24 cellular contexts compared by ENCODE assay signal in genomic region chr6:157217198-157217893, GRCh38.
DNase-seq lines count a peak whose midpoint lies in the region; ATAC-seq, FAIRE-seq and TF ChIP-seq lines count a peak whose summit lies in the region.
"Had no signal": no experiment of that assay in that cellular context is flagged by ENCODE, and none has a peak within 500 bp of the region (broad histone marks: within the 10 kb centered on the region; RNA-seq: fewer than 3 reads in every experiment).

No MANE protein-coding gene starts in this region.

- H3K27me3 Mint-ChIP-seq in activated CD4-positive, alpha-beta memory T cell treated with anti-CD3 and anti-CD28 coated beads, Interleukin-2, amount 10 ng/mL, durations not matched to agents 7 days and 5 days, result no peaks in the 10 kb centered on the region
- no peaks in the 10 kb centered on the region for H3K27me3 Mint-ChIP-seq in activated CD4-positive, alpha-beta memory T cell treated with anti-CD3 and anti-CD28 coated beads for 36 hours
- peaks cover 8% of the 10 kb centered on the region for H3K27me3 Mint-ChIP-seq in neural progenitor cell (ENCODE audit: insufficient read depth, low read depth)
- H3K27me3 Mint-ChIP-seq: B cell had no signal

- H3K36me3 ChIP-seq in HepG2 (replicated peaks in 1 of 2; ENCODE audit: control insufficient read depth in 1 of 2, insufficient read depth in 2 of 2, low read length in 2 of 2), result no peaks in the 10 kb centered on the region
- H3K36me3 ChIP-seq in right lobe of liver, result no peaks in the 10 kb centered on the region
- no peaks in the 10 kb centered on the region for H3K36me3 ChIP-seq in neural progenitor cell

- TF ChIP-seq CTCF in HepG2 (CRISPR knock-in tag; IDR thresholded peaks at IDR 0.05) (no peak), right lobe of liver (IDR thresholded peaks at IDR 0.05) (no peak), neural progenitor cell (IDR thresholded peaks at IDR 0.05) (no peak)

- H3K4me1 ChIP-seq in HepG2 (ENCODE audit: insufficient read depth, low read length), result peaks cover 23% of the 10 kb centered on the region
- H3K4me1 ChIP-seq in right lobe of liver, result no peaks in the 10 kb centered on the region
- H3K4me1 ChIP-seq in neural progenitor cell, result no peaks in the 10 kb centered on the region

- H3K27me3 ChIP-seq in HepG2 (ENCODE audit: control insufficient read depth in 1 of 2, insufficient read depth in 2 of 2, low read length in 2 of 2), result peaks cover 1 to 27% of the 10 kb centered on the region in 2 experiments; a peak in 3 of 5 replicates
- no peaks in the 10 kb centered on the region for H3K27me3 ChIP-seq in right lobe of liver
- no peaks in the 10 kb centered on the region for H3K27me3 ChIP-seq in neural progenitor cell

- no peak overlapping the region for H3K4me3 Mint-ChIP-seq in activated CD4-positive, alpha-beta memory T cell treated with anti-CD3 and anti-CD28 coated beads, Interleukin-2, amount 10 ng/mL, durations not matched to agents 7 days and 5 days
- H3K4me3 Mint-ChIP-seq in activated CD4-positive, alpha-beta memory T cell treated with anti-CD3 and anti-CD28 coated beads for 36 hours, result no peak overlapping the region
- H3K4me3 Mint-ChIP-seq in neural progenitor cell, result no peak overlapping the region
- H3K4me3 Mint-ChIP-seq: B cell; CD8-positive, alpha-beta T cell had no signal

- TF ChIP-seq POLR2A in HepG2 (IDR thresholded peaks at IDR 0.05; ENCODE audit: insufficient read depth in 1 of 2, low read depth in 2 of 2, low read length in 2 of 2) (no peak), right lobe of liver (IDR thresholded peaks at IDR 0.05) (no peak)

- CTCF ChIA-PET in activated CD4-positive, alpha-beta memory T cell treated with anti-CD3 and anti-CD28 coated beads, Interleukin-2, amount 10 ng/mL, durations not matched to agents 7 days and 5 days (lab: Charles Lee), result no interaction called here
- CTCF ChIA-PET in activated CD4-positive, alpha-beta memory T cell treated with anti-CD3 and anti-CD28 coated beads for 36 hours (lab: Charles Lee), result no interaction called here
- CTCF ChIA-PET in HepG2 (lab: Yijun Ruan, JAX; ENCODE audit: low intra/inter-chr PET ratio, low total read pairs), result no interaction called here

- ATAC-seq in HepG2 (peak; percentile 1; the same call in 2 of the 3 replicates), right lobe of liver (no peak)
- ATAC-seq: CD8-positive, alpha-beta T cell had no signal

- H2AFZ ChIP-seq in HepG2 (ENCODE audit: low read length) (no peak overlapping the region), neural progenitor cell (replicated peaks) (no peak overlapping the region)
- H2AFZ ChIP-seq: GM23248 had no signal

- no peaks in the 10 kb centered on the region for H3K9me3 Mint-ChIP-seq in activated CD4-positive, alpha-beta memory T cell treated with anti-CD3 and anti-CD28 coated beads, Interleukin-2, amount 10 ng/mL, durations not matched to agents 7 days and 5 days
- H3K9me3 Mint-ChIP-seq in activated CD4-positive, alpha-beta memory T cell treated with anti-CD3 and anti-CD28 coated beads for 36 hours, result no peaks in the 10 kb centered on the region
- no peaks in the 10 kb centered on the region for H3K9me3 Mint-ChIP-seq in neural progenitor cell
- H3K9me3 Mint-ChIP-seq: CD8-positive, alpha-beta T cell had no signal

- POLR2A ChIA-PET in activated CD4-positive, alpha-beta memory T cell treated with anti-CD3 and anti-CD28 coated beads, Interleukin-2, amount 10 ng/mL, durations not matched to agents 7 days and 5 days (lab: Charles Lee), result no interaction called here
- POLR2A ChIA-PET in activated CD4-positive, alpha-beta memory T cell treated with anti-CD3 and anti-CD28 coated beads for 36 hours (lab: Charles Lee), result no interaction called here
- POLR2A ChIA-PET in HepG2 (lab: Yijun Ruan, JAX), result no interaction called here

- H3K9ac ChIP-seq in HepG2 (ENCODE audit: insufficient read depth, low read depth, low read length) (no peak overlapping the region), neural progenitor cell (no peak overlapping the region)
- H3K9ac ChIP-seq: GM23248 had no signal

- H3K79me2 ChIP-seq in HepG2 (ENCODE audit: insufficient read depth, low read length), result no peaks in the 10 kb centered on the region
- no peaks in the 10 kb centered on the region for H3K79me2 ChIP-seq in neural progenitor cell (ENCODE audit: low read depth)

- no peak overlapping the region for H3K27ac ChIP-seq in HepG2 (ENCODE audit: extremely low read length, insufficient read depth, low read length)
- no peak overlapping the region for H3K27ac ChIP-seq in right lobe of liver
- H3K27ac ChIP-seq in neural progenitor cell, result no peak overlapping the region
- H3K27ac ChIP-seq: 22Rv1, C4-2B, GM23248 had no signal

- DNase-seq in activated CD4-positive, alpha-beta memory T cell treated with anti-CD3 and anti-CD28 coated beads, Interleukin-2, amount 10 ng/mL, durations not matched to agents 7 days and 5 days, result peak; percentile 14
- no peak for DNase-seq in activated CD4-positive, alpha-beta memory T cell treated with anti-CD3 and anti-CD28 coated beads for 36 hours
- DNase-seq in HepG2 (ENCODE audit: low spot score) (no peak), right lobe of liver (no peak), neural progenitor cell (ENCODE audit: low spot score) (no peak), NCI-H1694 treated with DMSO at 0.1 percent for 48 hours (lab: John Stamatoyannopoulos, UW) (no peak), HuH-7 (ENCODE audit: low spot score) (no peak)
- DNase-seq in NK-92 treated with Interleukin-12 subunit alpha and Interleukin-12 subunit beta, amount 100 ng/mL, for 24 hours (lab: John Stamatoyannopoulos, UW), result no peak
- DNase-seq: Caco-2; CD8-positive, alpha-beta T cell; GM23248; IMR-90; KG1; MM.1S; NCI-H2029 treated with DMSO at 0.1 percent for 48 hours; NCI-H2227 treated with DMSO at 0.1 percent for 48 hours; NCI-H526 treated with DMSO at 0.1 percent for 48 hours; RPMI8226; SHP77 treated with DMSO at 0.1 percent for 48 hours had no signal

- peaks cover 22% of the 10 kb centered on the region for H3K4me1 Mint-ChIP-seq in activated CD4-positive, alpha-beta memory T cell treated with anti-CD3 and anti-CD28 coated beads, Interleukin-2, amount 10 ng/mL, durations not matched to agents 7 days and 5 days
- peaks cover 19% of the 10 kb centered on the region for H3K4me1 Mint-ChIP-seq in activated CD4-positive, alpha-beta memory T cell treated with anti-CD3 and anti-CD28 coated beads for 36 hours (ENCODE audit: low read depth)
- H3K4me1 Mint-ChIP-seq in neural progenitor cell, result peaks cover 7% of the 10 kb centered on the region

- TF ChIP-seq EP300 in HepG2 (IDR thresholded peaks at IDR 0.05; ENCODE audit: low read depth in 2 of 2, low read length in 2 of 2) (no peak), HepG2 (CRISPR knock-in tag; IDR thresholded peaks at IDR 0.05; ENCODE audit: borderline replicate concordance) (no peak)

- no peaks in the 10 kb centered on the region for H3F3A ChIP-seq in neural progenitor cell (ENCODE audit: low read depth)

- no peak overlapping the region for H3K27ac Mint-ChIP-seq in activated CD4-positive, alpha-beta memory T cell treated with anti-CD3 and anti-CD28 coated beads, Interleukin-2, amount 10 ng/mL, durations not matched to agents 7 days and 5 days
- no peak overlapping the region for H3K27ac Mint-ChIP-seq in activated CD4-positive, alpha-beta memory T cell treated with anti-CD3 and anti-CD28 coated beads for 36 hours
- peak overlapping the region; percentile 58 for H3K27ac Mint-ChIP-seq in neural progenitor cell
- H3K27ac Mint-ChIP-seq: B cell; CD8-positive, alpha-beta T cell had no signal

- no peak overlapping the region for H3K4me3 ChIP-seq in HepG2 (replicated peaks in 1 of 3; ENCODE audit: insufficient read depth in 1 of 3, low read depth in 2 of 3, low read length in 3 of 3)
- H3K4me3 ChIP-seq in right lobe of liver, result no peak overlapping the region
- no peak overlapping the region for H3K4me3 ChIP-seq in neural progenitor cell
- H3K4me3 ChIP-seq: GM23248 had no signal

- no peak for FAIRE-seq in HepG2 (lab: Jason Lieb, UNC)
- FAIRE-seq: G401.6, HTR-8/SVneo had no signal

- H4K20me1 ChIP-seq in HepG2 (ENCODE audit: insufficient read depth, low read length) (no peaks in the 10 kb centered on the region), neural progenitor cell (ENCODE audit: low read depth) (no peaks in the 10 kb centered on the region)

- WGBS in HepG2 (ENCODE audit: low lambda C conversion rate), result 58% methylated on average over 20 of the region's 20 CpGs
- WGBS in right lobe of liver (ENCODE audit: insufficient coverage, low coverage, low lambda C conversion rate, missing lambda C conversion rate), result 74% methylated on average over 10 of the region's 20 CpGs

- intact Hi-C loops in activated CD4-positive, alpha-beta memory T cell treated with anti-CD3 and anti-CD28 coated beads for 36 hours (cut with micrococcal nuclease), result no loop called here
- intact Hi-C loops in HepG2 (cut with micrococcal nuclease; ENCODE audit: unreplicated experiment) (no loop called here), right lobe of liver (cut with DNase I) (no loop called here)

- BruUV-seq in HepG2 (replicated peaks; lab: Mats Ljungman, UMichigan), result no TSS peak

- no peak for TF ChIP-seq RAD21 in HepG2 (CRISPR knock-in tag; IDR thresholded peaks at IDR 0.05)

- H3K9me3 ChIP-seq in HepG2 (ENCODE audit: low read length) (no peaks in the 10 kb centered on the region), right lobe of liver (no peaks in the 10 kb centered on the region), neural progenitor cell (ENCODE audit: low read depth) (no peaks in the 10 kb centered on the region)
- H3K9me3 ChIP-seq: Caco-2 had no signal

- H3K4me2 ChIP-seq in HepG2 (ENCODE audit: low read depth, low read length) (no peak overlapping the region), neural progenitor cell (no peak overlapping the region)

- H3K36me3 Mint-ChIP-seq in activated CD4-positive, alpha-beta memory T cell treated with anti-CD3 and anti-CD28 coated beads, Interleukin-2, amount 10 ng/mL, durations not matched to agents 7 days and 5 days (ENCODE audit: low read depth), result no peaks in the 10 kb centered on the region
- H3K36me3 Mint-ChIP-seq in activated CD4-positive, alpha-beta memory T cell treated with anti-CD3 and anti-CD28 coated beads for 36 hours, result no peaks in the 10 kb centered on the region
- peaks cover 2% of the 10 kb centered on the region for H3K36me3 Mint-ChIP-seq in neural progenitor cell
- H3K36me3 Mint-ChIP-seq: CD8-positive, alpha-beta T cell had no signal

- in situ Hi-C loops in HepG2 (cut with HindIII; ENCODE audit: extremely low pct_ligation_motif_present, low pct_unique_long_range_greater_than_20kb), result no loop called here

TF ChIP-seq in HepG2, 621 proteins besides CTCF, POLR2A, EP300 and RAD21 (continues in another document):
- TF ChIP-seq THYN1 (CRISPR knock-in tag; IDR thresholded peaks at IDR 0.05; ENCODE audit: borderline replicate concordance, low read depth), result no peak
- no peak for TF ChIP-seq ZNF292 (CRISPR knock-in tag; IDR thresholded peaks at IDR 0.05; ENCODE audit: borderline replicate concordance, low read depth)
- TF ChIP-seq ZNF674 (CRISPR knock-in tag; IDR thresholded peaks at IDR 0.05; ENCODE audit: low read depth), result no peak
- peak; percentile 56 for TF ChIP-seq AGO2 (optimal IDR thresholded peaks at IDR 0.05; ENCODE audit: low read depth, low read length)
